In the genomic region with DNA sequence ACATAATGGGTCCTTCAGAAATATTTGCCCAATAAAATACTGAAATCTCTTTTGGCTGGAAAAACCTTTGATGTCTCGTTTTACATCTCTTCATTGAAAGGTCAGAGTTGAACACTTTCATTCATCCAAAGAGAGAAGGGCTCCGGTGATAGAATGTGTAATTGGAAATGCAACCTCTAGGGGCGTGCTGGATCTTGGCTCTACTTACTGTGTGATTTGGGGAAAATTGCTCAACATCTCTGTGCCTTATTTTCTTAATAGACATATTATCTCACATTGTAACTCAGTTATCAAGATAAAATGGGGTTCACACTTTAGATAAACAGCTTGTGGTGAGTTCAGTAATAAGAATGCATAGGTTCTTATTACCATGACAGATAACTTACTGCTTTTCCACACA, we compare ENCODE assay signal across 18 cellular contexts.
DNase-seq lines count a peak whose midpoint lies in the region; ATAC-seq, FAIRE-seq and TF ChIP-seq lines count a peak whose summit lies in the region.
"Had no signal": no experiment of that assay in that cellular context is flagged by ENCODE, and none has a peak within 500 bp of the region (broad histone marks: within the 10 kb centered on the region; RNA-seq: fewer than 3 reads in every experiment).

No MANE protein-coding gene starts in this region.

- BruUV-seq in GM12878 (replicated peaks; lab: Mats Ljungman, UMichigan), result no TSS peak

- in situ Hi-C loops in GM12878 (cut with MboI), result no loop called here

- TF ChIP-seq POLR2A in GM12878 (IDR thresholded peaks at IDR 0.05; ENCODE audit: low read depth, low read length), result no peak

- H3K27ac Mint-ChIP-seq in HFFc6, result no peak overlapping the region
- H3K27ac Mint-ChIP-seq: stimulated activated naive CD8-positive, alpha-beta T cell treated with anti-CD3 and anti-CD28 coated beads, Interleukin-15, Interleukin-2, amounts not matched to agents 100 ng/mL and 50 ng/mL, for 24 hours had no signal

- H3K4me1 ChIP-seq in BE2C (no peaks in the 10 kb centered on the region), GM12878 (ENCODE audit: control insufficient read depth, insufficient read depth, low read length) (no peaks in the 10 kb centered on the region), MM.1S (ENCODE audit: low read length) (no peaks in the 10 kb centered on the region)
- H3K4me1 ChIP-seq: colonic mucosa, pancreas, Peyer's patch, spleen, uterus had no signal

- 33% methylated on average over 3 of the region's 3 CpGs for WGBS in GM12878 (ENCODE audit: insufficient coverage, insufficient replicate concordance, low lambda C conversion rate, missing lambda C conversion rate)

- DNase-seq in BE2C (no peak), HFFc6 (no peak), GM12878 (ENCODE audit: low read depth, low spot score) (no peak), iPS-NIHi11 (ENCODE audit: low spot score) (peak; percentile 32), A172 (ENCODE audit: low spot score) (no peak), 8988T (no peak), MM.1S (no peak), NCI-H1048 (lab: John Stamatoyannopoulos, UW) (no peak)
- DNase-seq: colonic mucosa, erythroblast, KG1, left cardiac atrium, pancreas, Peyer's patch, spleen, uterus had no signal

- no peaks in the 10 kb centered on the region for H3K9me3 ChIP-seq in BE2C
- no peaks in the 10 kb centered on the region; the same call in 2 of the 3 replicates for H3K9me3 ChIP-seq in GM12878 (replicated peaks; ENCODE audit: control insufficient read depth, insufficient read depth, low read length)
- no peaks in the 10 kb centered on the region for H3K9me3 ChIP-seq in MM.1S (replicated peaks; ENCODE audit: insufficient read depth, low read length)
- H3K9me3 ChIP-seq: colonic mucosa, pancreas, Peyer's patch, uterus had no signal

- H3K4me3 ChIP-seq in BE2C (ENCODE audit: low read depth, low read length) (no peak overlapping the region), GM12878 (no peak overlapping the region), MM.1S (ENCODE audit: low read length) (no peak overlapping the region)
- H3K4me3 ChIP-seq: colonic mucosa, pancreas, Peyer's patch, spleen, uterus had no signal

- SMC1A ChIA-PET in GM12878 (lab: Charles Lee; ENCODE audit: uncharacterized antibody, unreplicated experiment), result no interaction called here

- intact Hi-C loops in GM12878 (cut with micrococcal nuclease; ENCODE audit: unreplicated experiment), result no loop called here

- H3K27me3 Mint-ChIP-seq in HFFc6 (ENCODE audit: insufficient read depth), result no peaks in the 10 kb centered on the region
- H3K27me3 Mint-ChIP-seq: stimulated activated naive CD8-positive, alpha-beta T cell treated with anti-CD3 and anti-CD28 coated beads, Interleukin-15, Interleukin-2, amounts not matched to agents 100 ng/mL and 50 ng/mL, for 24 hours had no signal

- H3K4me2 ChIP-seq in GM12878 (ENCODE audit: control insufficient read depth, insufficient read depth), result no peak overlapping the region
- no peak overlapping the region for H3K4me2 ChIP-seq in MM.1S (ENCODE audit: low read depth, low read length)

- H4K20me1 ChIP-seq in GM12878 (ENCODE audit: control insufficient read depth, insufficient read depth) (no peaks in the 10 kb centered on the region), MM.1S (ENCODE audit: insufficient read depth, low read length) (no peaks in the 10 kb centered on the region)

- peak; percentile 38 for TF ChIP-seq CTCF in BE2C (IDR thresholded peaks at IDR 0.05; ENCODE audit: low read depth, low read length)
- peak; percentile 29 for TF ChIP-seq CTCF in HFFc6 (IDR thresholded peaks at IDR 0.05)
- TF ChIP-seq CTCF in GM12878 (IDR thresholded peaks at IDR 0.05 in 2 of 3, conservative IDR thresholded peaks at IDR 0.05 in 1 of 3; ENCODE audit: control insufficient read depth in 2 of 3, extremely low read depth in 1 of 3, insufficient read depth in 1 of 3, low read depth in 3 of 3, low read length in 3 of 3), result peak in 2 of 3 experiments; percentile 11 to 26; a peak in 1 of 6 replicates
- no peak; the same call in 1 of the 2 replicates for TF ChIP-seq CTCF in MM.1S (IDR thresholded peaks at IDR 0.05; ENCODE audit: low read length)

- TF ChIP-seq EP300 in GM12878 (IDR thresholded peaks at IDR 0.05; ENCODE audit: borderline replicate concordance in 1 of 2, control insufficient read depth in 1 of 2, low read depth in 2 of 2, low read length in 2 of 2), result no peak

- H3K27ac ChIP-seq in GM12878 (ENCODE audit: control insufficient read depth, insufficient read depth), result no peak overlapping the region
- no peak overlapping the region for H3K27ac ChIP-seq in MM.1S (ENCODE audit: low read length)
- H3K27ac ChIP-seq: colonic mucosa, HL-60, pancreas, Peyer's patch, spleen, uterus had no signal

- no peak for TF ChIP-seq RAD21 in GM12878 (IDR thresholded peaks at IDR 0.05; ENCODE audit: insufficient read depth, low read depth, low read length)

- peak; percentile 57; the same call in 2 of the 3 replicates for ATAC-seq in GM12878
- ATAC-seq: left cardiac atrium, pancreas had no signal

- no peaks in the 10 kb centered on the region for H3F3A ChIP-seq in MM.1S (ENCODE audit: insufficient read depth, low read length)

- H3K36me3 ChIP-seq in BE2C (no peaks in the 10 kb centered on the region), GM12878 (ENCODE audit: control insufficient read depth in 2 of 2, insufficient read depth in 2 of 2, low read length in 1 of 2) (no peaks in the 10 kb centered on the region), MM.1S (replicated peaks; ENCODE audit: insufficient read depth, low read length) (no peaks in the 10 kb centered on the region)
- H3K36me3 ChIP-seq: colonic mucosa, pancreas, Peyer's patch, spleen, uterus had no signal

- CTCF ChIA-PET in GM12878 (lab: Yijun Ruan, JAX), result no interaction called here

- H2AFZ ChIP-seq in GM12878 (ENCODE audit: control insufficient read depth, low read depth, low read length), result no peak overlapping the region
- no peak overlapping the region for H2AFZ ChIP-seq in MM.1S (ENCODE audit: low read length)

- H3K79me2 ChIP-seq in GM12878 (ENCODE audit: control insufficient read depth, insufficient read depth, low read length) (no peaks in the 10 kb centered on the region), MM.1S (ENCODE audit: low read length) (no peaks in the 10 kb centered on the region)

- H3K9me3 Mint-ChIP-seq in HFFc6, result peaks cover 32% of the 10 kb centered on the region

- RAD21 ChIA-PET in GM12878 (lab: Charles Lee; ENCODE audit: unreplicated experiment), result no interaction called here

- H3K4me3 Mint-ChIP-seq in HFFc6, result no peak overlapping the region
- H3K4me3 Mint-ChIP-seq: stimulated activated naive CD8-positive, alpha-beta T cell treated with anti-CD3 and anti-CD28 coated beads, Interleukin-15, Interleukin-2, amounts not matched to agents 100 ng/mL and 50 ng/mL, for 24 hours had no signal

- no peaks in the 10 kb centered on the region for H3K9me2 ChIP-seq in MM.1S (replicated peaks; ENCODE audit: insufficient read depth, low read length)

- no peaks in the 10 kb centered on the region for H3K36me3 Mint-ChIP-seq in HFFc6 (ENCODE audit: low read depth)

- no peak for FAIRE-seq in GM12878 (lab: Jason Lieb, UNC)

- POLR2A ChIA-PET in GM12878 (lab: Charles Lee), result no interaction called here

- H3K27me3 ChIP-seq in BE2C (no peaks in the 10 kb centered on the region), GM12878 (replicated peaks in 1 of 2; ENCODE audit: control insufficient read depth in 2 of 2, insufficient read depth in 2 of 2, low read length in 1 of 2) (no peaks in the 10 kb centered on the region), MM.1S (replicated peaks; ENCODE audit: insufficient read depth, low read length) (no peaks in the 10 kb centered on the region)
- H3K27me3 ChIP-seq: colonic mucosa, pancreas, Peyer's patch, spleen, uterus had no signal

- H3K9ac ChIP-seq in GM12878 (ENCODE audit: control insufficient read depth, insufficient read depth, low read length) (no peak overlapping the region), MM.1S (ENCODE audit: low read length) (no peak overlapping the region)

- H3K4me1 Mint-ChIP-seq in HFFc6 (ENCODE audit: low read depth), result no peaks in the 10 kb centered on the region

TF ChIP-seq in GM12878, 131 proteins besides CTCF, POLR2A, EP300 and RAD21 (continues in another document):
- TF ChIP-seq PAX5 (IDR thresholded peaks at IDR 0.05; ENCODE audit: borderline replicate concordance, low read depth, low read length) (no peak), KLF5 (IDR thresholded peaks at IDR 0.05; ENCODE audit: partially characterized antibody) (no peak), FOXM1 (IDR thresholded peaks at IDR 0.05; ENCODE audit: low read depth, low read length) (no peak), STAT3 (IDR thresholded peaks at IDR 0.05; ENCODE audit: low read depth, low read length) (no peak), RAD51 (IDR thresholded peaks at IDR 0.05) (no peak), BHLHE40 (IDR thresholded peaks at IDR 0.05; ENCODE audit: borderline replicate concordance in 1 of 2, low read depth in 2 of 2, low read length in 1 of 2) (no peak), CHD2 (IDR thresholded peaks at IDR 0.05; ENCODE audit: borderline replicate concordance, low read depth, low read length) (no peak), HDGF (IDR thresholded peaks at IDR 0.05) (no peak)
- TF ChIP-seq, protein P1, sequence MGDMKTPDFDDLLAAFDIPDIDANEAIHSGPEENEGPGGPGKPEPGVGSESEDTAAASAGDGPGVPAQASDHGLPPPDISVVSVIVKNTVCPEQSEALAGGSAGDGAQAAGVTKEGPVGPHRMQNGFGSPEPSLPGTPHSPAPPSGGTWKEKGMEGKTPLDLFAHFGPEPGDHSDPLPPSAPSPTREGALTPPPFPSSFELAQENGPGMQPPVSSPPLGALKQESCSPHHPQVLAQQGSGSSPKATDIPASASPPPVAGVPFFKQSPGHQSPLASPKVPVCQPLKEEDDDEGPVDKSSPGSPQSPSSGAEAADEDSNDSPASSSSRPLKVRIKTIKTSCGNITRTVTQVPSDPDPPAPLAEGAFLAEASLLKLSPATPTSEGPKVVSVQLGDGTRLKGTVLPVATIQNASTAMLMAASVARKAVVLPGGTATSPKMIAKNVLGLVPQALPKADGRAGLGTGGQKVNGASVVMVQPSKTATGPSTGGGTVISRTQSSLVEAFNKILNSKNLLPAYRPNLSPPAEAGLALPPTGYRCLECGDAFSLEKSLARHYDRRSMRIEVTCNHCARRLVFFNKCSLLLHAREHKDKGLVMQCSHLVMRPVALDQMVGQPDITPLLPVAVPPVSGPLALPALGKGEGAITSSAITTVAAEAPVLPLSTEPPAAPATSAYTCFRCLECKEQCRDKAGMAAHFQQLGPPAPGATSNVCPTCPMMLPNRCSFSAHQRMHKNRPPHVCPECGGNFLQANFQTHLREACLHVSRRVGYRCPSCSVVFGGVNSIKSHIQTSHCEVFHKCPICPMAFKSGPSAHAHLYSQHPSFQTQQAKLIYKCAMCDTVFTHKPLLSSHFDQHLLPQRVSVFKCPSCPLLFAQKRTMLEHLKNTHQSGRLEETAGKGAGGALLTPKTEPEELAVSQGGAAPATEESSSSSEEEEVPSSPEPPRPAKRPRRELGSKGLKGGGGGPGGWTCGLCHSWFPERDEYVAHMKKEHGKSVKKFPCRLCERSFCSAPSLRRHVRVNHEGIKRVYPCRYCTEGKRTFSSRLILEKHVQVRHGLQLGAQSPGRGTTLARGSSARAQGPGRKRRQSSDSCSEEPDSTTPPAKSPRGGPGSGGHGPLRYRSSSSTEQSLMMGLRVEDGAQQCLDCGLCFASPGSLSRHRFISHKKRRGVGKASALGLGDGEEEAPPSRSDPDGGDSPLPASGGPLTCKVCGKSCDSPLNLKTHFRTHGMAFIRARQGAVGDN (IDR thresholded peaks at IDR 0.05), result no peak
